Comparison of ENCODE assay signal across 14 cellular contexts in genomic region chr5:132445640-132445923, GRCh38. TPM values are rescaled to one million over a fixed set of nuclear protein-coding genes. Genes with fewer than 3 reads are reported as not detected.
A peak's percentile ranks its signal among the peaks of the same experiment; 100 is the strongest.
DNase-seq lines count a peak whose midpoint lies in the region; ATAC-seq and TF ChIP-seq lines count a peak whose summit lies in the region.
"Had no signal": no experiment of that assay in that cellular context is flagged by ENCODE, and none has a peak within 500 bp of the region (broad histone marks: within the 10 kb centered on the region; RNA-seq: fewer than 3 reads in every experiment).

No MANE protein-coding gene starts in this region.

- no peak for TF ChIP-seq CTCF in type B pancreatic cell (conservative IDR thresholded peaks at IDR 0.05)

- peak; percentile 3 for DNase-seq in activated CD4-positive, alpha-beta T cell treated with anti-CD3 and anti-CD28 coated beads, Interleukin-2, amount 10 ng/mL, durations not matched to agents 7 days and 5 days
- no peak for DNase-seq in activated CD4-positive, alpha-beta T cell treated with anti-CD3 and anti-CD28 coated beads for 4 hours
- no peak for DNase-seq in natural killer cell treated with Interleukin-12 subunit alpha and Interleukin-12 subunit beta and Interleukin-15 and Interleukin-18, amount 100 ng/mL, for 72 hours (ENCODE audit: low spot score)
- DNase-seq in type B pancreatic cell (ENCODE audit: extremely low spot score, unreplicated experiment) (no peak), superior temporal gyrus (ENCODE audit: extremely low spot score) (no peak), AG08395 (ENCODE audit: low spot score) (no peak)
- DNase-seq: activated CD4-positive, CD25-positive, alpha-beta regulatory T cell treated with anti-CD3 and anti-CD28 coated beads, Interleukin-2, amount 50 U/mL, for 72 hours; activated T-cell treated with anti-CD3 and anti-CD28 coated beads, Interleukin-2, amount 50 U/mL, for 72 hours; effector CD4-positive, alpha-beta T cell; GOT3; pancreas had no signal

- H3K36me3 Mint-ChIP-seq in activated CD4-positive, alpha-beta T cell treated with anti-CD3 and anti-CD28 coated beads, Interleukin-2, amount 10 ng/mL, durations not matched to agents 7 days and 5 days (ENCODE audit: low read depth): peaks cover 81% of the 10 kb centered on the region
- H3K36me3 Mint-ChIP-seq in natural killer cell treated with Interleukin-12 subunit alpha and Interleukin-12 subunit beta and Interleukin-15 and Interleukin-18, amount 100 ng/mL, for 72 hours: peaks cover 21% of the 10 kb centered on the region
- no peaks in the 10 kb centered on the region for H3K36me3 Mint-ChIP-seq in type B pancreatic cell

- H3K27ac Mint-ChIP-seq in activated CD4-positive, alpha-beta T cell treated with anti-CD3 and anti-CD28 coated beads, Interleukin-2, amount 10 ng/mL, durations not matched to agents 7 days and 5 days: no peak overlapping the region
- H3K27ac Mint-ChIP-seq in natural killer cell treated with Interleukin-12 subunit alpha and Interleukin-12 subunit beta and Interleukin-15 and Interleukin-18, amount 100 ng/mL, for 72 hours: peak overlapping the region; percentile 73 to 83
- H3K27ac Mint-ChIP-seq in type B pancreatic cell: peak overlapping the region; percentile 99
- H3K27ac Mint-ChIP-seq: activated T-cell treated with anti-CD3 and anti-CD28 coated beads, Interleukin-2, amount 50 U/mL, for 72 hours had no signal

- ATAC-seq in natural killer cell treated with Interleukin-12 subunit alpha and Interleukin-12 subunit beta and Interleukin-15 and Interleukin-18, amount 100 ng/mL, for 72 hours: no peak
- no peak for ATAC-seq in GM18858 (IDR thresholded peaks at IDR 0.05; ENCODE audit: unreplicated experiment)
- ATAC-seq: activated T-cell treated with anti-CD3 and anti-CD28 coated beads, Interleukin-2, amount 50 U/mL, for 72 hours; pancreas had no signal

- H3K36me3 ChIP-seq in esophagus (ENCODE audit: control insufficient read depth in 2 of 2, insufficient read depth in 2 of 2, low read length in 1 of 2): no peaks in the 10 kb centered on the region
- H3K36me3 ChIP-seq: pancreas had no signal

- CTCF ChIA-PET in activated CD4-positive, alpha-beta T cell treated with anti-CD3 and anti-CD28 coated beads, Interleukin-2, amount 10 ng/mL, durations not matched to agents 7 days and 5 days (lab: Charles Lee): interaction anchor here (0.6 to 9.3 kb wide), 3 partner anchors 11 to 446 kb away, joined by 3 to 64 read pairs (median 8); no protein-coding TSS in a partner anchor

- no peaks in the 10 kb centered on the region for H3K27me3 ChIP-seq in esophagus (ENCODE audit: control insufficient read depth in 1 of 2, insufficient read depth in 2 of 2, low read length in 2 of 2)
- H3K27me3 ChIP-seq: pancreas had no signal

- peaks cover 6 to 23% of the 10 kb centered on the region in 2 donors for H3K4me1 ChIP-seq in esophagus (ENCODE audit: control insufficient read depth in 2 of 2, insufficient read depth in 2 of 2, low read length in 1 of 2)

- POLR2A ChIA-PET in activated CD4-positive, alpha-beta T cell treated with anti-CD3 and anti-CD28 coated beads, Interleukin-2, amount 10 ng/mL, durations not matched to agents 7 days and 5 days (lab: Charles Lee): no interaction called here

- H3K4me3 Mint-ChIP-seq in activated CD4-positive, alpha-beta T cell treated with anti-CD3 and anti-CD28 coated beads, Interleukin-2, amount 10 ng/mL, durations not matched to agents 7 days and 5 days: no peak overlapping the region
- H3K4me3 Mint-ChIP-seq in natural killer cell treated with Interleukin-12 subunit alpha and Interleukin-12 subunit beta and Interleukin-15 and Interleukin-18, amount 100 ng/mL, for 72 hours: no peak overlapping the region
- H3K4me3 Mint-ChIP-seq in type B pancreatic cell: peak overlapping the region; percentile 76
- H3K4me3 Mint-ChIP-seq: activated T-cell treated with anti-CD3 and anti-CD28 coated beads, Interleukin-2, amount 50 U/mL, for 72 hours had no signal

- H3K4me1 Mint-ChIP-seq in activated CD4-positive, alpha-beta T cell treated with anti-CD3 and anti-CD28 coated beads, Interleukin-2, amount 10 ng/mL, durations not matched to agents 7 days and 5 days: peaks cover 76% of the 10 kb centered on the region
- H3K4me1 Mint-ChIP-seq in natural killer cell treated with Interleukin-12 subunit alpha and Interleukin-12 subunit beta and Interleukin-15 and Interleukin-18, amount 100 ng/mL, for 72 hours (ENCODE audit: low read depth in 2 of 2): peaks cover 79 to 81% of the 10 kb centered on the region in 2 donors
- H3K4me1 Mint-ChIP-seq in type B pancreatic cell (ENCODE audit: unreplicated experiment): peaks cover 18% of the 10 kb centered on the region

- no peaks in the 10 kb centered on the region for H3K27me3 Mint-ChIP-seq in activated CD4-positive, alpha-beta T cell treated with anti-CD3 and anti-CD28 coated beads, Interleukin-2, amount 10 ng/mL, durations not matched to agents 7 days and 5 days
- no peaks in the 10 kb centered on the region for H3K27me3 Mint-ChIP-seq in natural killer cell treated with Interleukin-12 subunit alpha and Interleukin-12 subunit beta and Interleukin-15 and Interleukin-18, amount 100 ng/mL, for 72 hours
- H3K27me3 Mint-ChIP-seq in type B pancreatic cell: no peaks in the 10 kb centered on the region

- H3K27ac ChIP-seq in esophagus (ENCODE audit: low read depth in 2 of 2, low read length in 1 of 2): peak overlapping the region; percentile 70 to 89
- H3K27ac ChIP-seq: 22Rv1 had no signal

- WGBS in esophagus, 2 donors: 47 to 80% methylated on average over 4 of the region's 4 CpGs

- no peaks in the 10 kb centered on the region for H3K9me3 ChIP-seq in esophagus (ENCODE audit: control insufficient read depth in 2 of 2, insufficient read depth in 1 of 2, low read depth in 1 of 2, low read length in 1 of 2)
- H3K9me3 ChIP-seq: pancreas had no signal

- no peaks in the 10 kb centered on the region for H3K9me3 Mint-ChIP-seq in activated CD4-positive, alpha-beta T cell treated with anti-CD3 and anti-CD28 coated beads, Interleukin-2, amount 10 ng/mL, durations not matched to agents 7 days and 5 days
- H3K9me3 Mint-ChIP-seq in natural killer cell treated with Interleukin-12 subunit alpha and Interleukin-12 subunit beta and Interleukin-15 and Interleukin-18, amount 100 ng/mL, for 72 hours: peaks cover 7% of the 10 kb centered on the region
- no peaks in the 10 kb centered on the region for H3K9me3 Mint-ChIP-seq in type B pancreatic cell

- no peak overlapping the region for H3K4me3 ChIP-seq in esophagus (ENCODE audit: low read depth in 1 of 2, low read length in 2 of 2)
- H3K4me3 ChIP-seq: pancreas had no signal

RNA-seq across cellular contexts. Expression of gene IRF1, which starts 45.0 kb away (rescaled TPM):
- total RNA-seq in activated CD4-positive, alpha-beta T cell treated with anti-CD3 and anti-CD28 coated beads, Interleukin-2, amount 10 ng/mL, durations not matched to agents 7 days and 5 days: 100 to 1,000 TPM; 289 to 302 TPM
- 10 to 100 TPM in 1 of 2 donors, 1 to 10 TPM in 1; 7.5 to 14.2 TPM for polyA plus RNA-seq in esophagus
- 100 to 1,000 TPM; 351 to 512 TPM for total RNA-seq in natural killer cell treated with Interleukin-12 subunit alpha and Interleukin-12 subunit beta and Interleukin-15 and Interleukin-18, amount 100 ng/mL, for 72 hours
- 50.1 and 77.4 TPM in 2 replicates for total RNA-seq in type B pancreatic cell (ENCODE audit: low replicate concordance)
